Comparison of ENCODE assay signal across 9 cellular contexts in the genomic region with DNA sequence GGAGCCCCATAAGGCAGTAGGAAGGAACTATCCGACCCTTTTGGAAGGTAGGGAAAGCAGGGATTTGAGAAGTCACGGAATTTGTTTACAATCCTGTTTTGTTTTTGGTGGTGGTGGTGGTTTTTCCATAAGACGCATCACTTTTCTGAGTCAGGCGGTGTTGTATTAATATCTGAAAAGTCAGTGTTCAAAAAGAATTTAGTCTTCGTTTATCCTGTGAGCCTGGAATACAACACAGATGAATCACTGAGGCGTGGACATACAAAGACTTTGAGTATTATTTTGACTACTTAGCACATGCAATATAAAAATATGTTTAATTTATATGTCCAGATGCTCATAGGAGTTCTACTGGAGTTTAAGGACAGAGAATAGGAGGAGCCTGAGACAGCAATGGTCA. TPM values are rescaled to one million over a fixed set of nuclear protein-coding genes. Genes with fewer than 3 reads are reported as not detected.
A peak's percentile ranks its signal among the peaks of the same experiment; 100 is the strongest.
DNase-seq lines count a peak whose midpoint lies in the region; ATAC-seq and TF ChIP-seq lines count a peak whose summit lies in the region.
"Had no signal": no experiment of that assay in that cellular context is flagged by ENCODE, and none has a peak within 500 bp of the region (broad histone marks: within the 10 kb centered on the region; RNA-seq: fewer than 3 reads in every experiment).

No MANE protein-coding gene starts in this region.

- peak overlapping the region; percentile 93 to 95 for H3K4me3 Mint-ChIP-seq in activated T-cell treated with anti-CD3 and anti-CD28 coated beads, Interleukin-2, amount 50 U/mL, for 72 hours

- TF ChIP-seq CTCF in left lung (IDR thresholded peaks at IDR 0.05) (no peak), tibial artery (IDR thresholded peaks at IDR 0.05) (no peak)

- intact Hi-C loops in left lung (cut with DNase I) = no loop called here
- intact Hi-C loops in tibial artery (cut with DNase I; ENCODE audit: low total_unique reads) = no loop called here

- peaks cover 0 to 35% of the 10 kb centered on the region in 2 donors for H3K36me3 ChIP-seq in left lung
- peaks cover 29 to 39% (median 30%) of the 10 kb centered on the region in 3 donors for H3K36me3 ChIP-seq in tibial artery

- peaks cover 20 to 23% of the 10 kb centered on the region in 2 donors for H3K9me3 Mint-ChIP-seq in activated T-cell treated with anti-CD3 and anti-CD28 coated beads, Interleukin-2, amount 50 U/mL, for 72 hours

- H3K4me1 Mint-ChIP-seq in activated T-cell treated with anti-CD3 and anti-CD28 coated beads, Interleukin-2, amount 50 U/mL, for 72 hours (ENCODE audit: low read depth) = peaks cover 25% of the 10 kb centered on the region

- H3K27ac ChIP-seq in angular gyrus (ENCODE audit: low read depth, low read length) (peak overlapping the region; percentile 32), left lung (no peak overlapping the region), tibial artery (peak overlapping the region; percentile 93)

- H3K36me3 Mint-ChIP-seq in activated T-cell treated with anti-CD3 and anti-CD28 coated beads, Interleukin-2, amount 50 U/mL, for 72 hours (ENCODE audit: insufficient read depth in 2 of 2) = peaks cover 32 to 43% of the 10 kb centered on the region in 2 donors

- H3K4me1 ChIP-seq in left lung (peaks cover 0 to 3% of the 10 kb centered on the region in 2 donors), tibial artery (peaks cover 0 to 24% (median 9%) of the 10 kb centered on the region in 4 donors)

- H3K27me3 ChIP-seq in left lung (no peaks in the 10 kb centered on the region), tibial artery (no peaks in the 10 kb centered on the region)

- no peak for DNase-seq in activated T-cell treated with anti-CD3 and anti-CD28 coated beads, Interleukin-2, amount 50 U/mL, for 72 hours
- DNase-seq in activated T-cell treated with anti-CD3 and anti-CD28 coated beads, Interleukin-2, amount 50 U/mL, for 48 hours = no peak
- no peak for DNase-seq in left lung
- DNase-seq in tibial artery = no peak
- DNase-seq in activated CD8-positive, alpha-beta memory T cell treated with anti-CD3 and anti-CD28 coated beads, Interleukin-2, amount 50 U/mL, for 48 hours = no peak
- DNase-seq in nucleus accumbens (lab: John Stamatoyannopoulos, UW) = no peak
- no peak for DNase-seq in ecto neural progenitor cell (ENCODE audit: low spot score)
- DNase-seq: DMS 273 treated with DMSO at 0.1 percent for 48 hours had no signal

- H3K27me3 Mint-ChIP-seq in activated T-cell treated with anti-CD3 and anti-CD28 coated beads, Interleukin-2, amount 50 U/mL, for 72 hours (ENCODE audit: low read depth) = no peaks in the 10 kb centered on the region

- H3K27ac Mint-ChIP-seq in activated T-cell treated with anti-CD3 and anti-CD28 coated beads, Interleukin-2, amount 50 U/mL, for 72 hours = peak overlapping the region; percentile 0

- no peak for ATAC-seq in activated T-cell treated with anti-CD3 and anti-CD28 coated beads, Interleukin-2, amount 50 U/mL, for 72 hours (replicated peaks in 1 of 2)
- no peak for ATAC-seq in left lung

- H3K4me3 ChIP-seq in left lung (peak overlapping the region; percentile 69 to 72), tibial artery (peak overlapping the region; percentile 64 to 67)

- H3K9me3 ChIP-seq in left lung = peaks cover 0 to 30% of the 10 kb centered on the region in 2 donors
- H3K9me3 ChIP-seq in tibial artery = peaks cover 0 to 33% (median 19%) of the 10 kb centered on the region in 3 donors

RNA-seq across cellular contexts. Expression of gene ZNF892, which starts 0.8 kb away (rescaled TPM):
- 1 to 10 TPM; 4.1 to 7.2 TPM for total RNA-seq in activated T-cell treated with anti-CD3 and anti-CD28 coated beads, Interleukin-2, amount 50 U/mL, for 72 hours
- total RNA-seq in left lung = 1 to 10 TPM; 4.3 to 5.0 TPM

RNA-seq across cellular contexts. Expression of gene ZNF2, which starts 42.5 kb away (rescaled TPM):
- 1 to 10 TPM; 3.0 to 4.7 TPM for total RNA-seq in activated T-cell treated with anti-CD3 and anti-CD28 coated beads, Interleukin-2, amount 50 U/mL, for 72 hours
- total RNA-seq in left lung = 1 to 10 TPM; 4.1 to 4.9 TPM

RNA-seq across cellular contexts. Expression of gene ZNF514, which starts 48.5 kb away (rescaled TPM):
- total RNA-seq in activated T-cell treated with anti-CD3 and anti-CD28 coated beads, Interleukin-2, amount 50 U/mL, for 72 hours = 10 to 100 TPM; 12.3 to 15.3 TPM
- total RNA-seq in left lung = 10 to 100 TPM; 12.9 to 15.6 TPM

Comparison
In these comparisons a context has a peak if more than half of its experiments do, and no peak if none do; other contexts are left out.
1. H3K27ac ChIP-seq: peak in angular gyrus (single experiment) and tibial artery (2 of 2); none in left lung (0 of 2).